Comparison of ENCODE assay signal across 1 cellular context in the genomic region with DNA sequence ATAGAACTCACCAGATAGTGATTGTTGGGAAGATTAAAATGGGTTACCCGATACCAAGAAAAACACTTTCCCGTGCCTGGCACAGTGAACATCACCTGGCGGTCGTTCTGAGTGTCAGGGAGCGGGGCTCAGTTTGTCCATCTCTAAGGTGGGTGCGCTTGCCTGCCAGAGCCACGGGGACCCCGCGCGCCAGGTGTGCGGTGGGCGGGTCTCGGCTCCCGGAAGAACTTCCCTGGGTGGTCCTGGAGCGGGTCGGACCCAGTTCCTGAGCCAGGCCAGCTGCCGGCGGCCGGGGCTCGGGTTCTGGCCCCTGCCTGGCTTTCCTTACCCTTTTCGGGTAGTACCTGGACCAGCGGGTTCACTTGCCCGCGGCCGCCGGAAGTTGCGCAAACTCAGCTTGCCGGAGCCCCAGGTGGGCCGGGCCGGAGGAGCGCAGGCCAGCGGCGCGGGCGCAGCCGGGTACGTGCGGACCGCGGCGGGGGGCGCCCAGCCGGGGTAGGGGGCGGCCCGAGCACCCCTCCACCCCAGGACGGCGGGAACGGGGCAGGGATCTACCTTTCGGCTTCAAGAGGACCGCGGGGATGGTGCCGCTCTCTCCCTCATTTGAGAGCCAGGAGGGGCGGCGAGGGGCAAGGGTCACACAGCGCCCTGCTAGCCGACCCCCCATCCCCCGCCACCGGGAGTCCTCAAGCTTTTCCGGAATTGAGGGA.
TF ChIP-seq lines count a peak whose summit lies in the region.

No MANE protein-coding gene starts in this region.

TF ChIP-seq in H1, 55 proteins besides CTCF, POLR2A, EP300 and RAD21:
- no peak; the same call in 1 of the 2 replicates for TF ChIP-seq GABPA (IDR thresholded peaks at IDR 0.05; ENCODE audit: borderline replicate concordance, insufficient read depth, low read length)
- no peak for TF ChIP-seq SRF (IDR thresholded peaks at IDR 0.05; ENCODE audit: low read depth, low read length)
- TF ChIP-seq HDAC2 (IDR thresholded peaks at IDR 0.05; ENCODE audit: borderline replicate concordance in 1 of 2, low read depth in 2 of 2, low read length in 2 of 2): peak in 1 of 2 experiments; percentile 94; a peak in 2 of 4 replicates
- peak; percentile 6; the same call in 1 of the 2 replicates for TF ChIP-seq NRF1 (IDR thresholded peaks at IDR 0.05; ENCODE audit: low read depth, low read length)
- TF ChIP-seq CEBPB (IDR thresholded peaks at IDR 0.05; ENCODE audit: low read depth, low read length): peak; percentile 97
- TF ChIP-seq KDM4A (IDR thresholded peaks at IDR 0.05; ENCODE audit: low read depth, low read length, severe bottlenecking): peak; percentile 58
- no peak for TF ChIP-seq SUZ12 (IDR thresholded peaks at IDR 0.05; ENCODE audit: low read length)
- no peak for TF ChIP-seq EGR1 (IDR thresholded peaks at IDR 0.05; ENCODE audit: borderline replicate concordance, low read depth, low read length)
- peak; percentile 35; the same call in 1 of the 2 replicates for TF ChIP-seq PHF8 (conservative IDR thresholded peaks at IDR 0.05; ENCODE audit: low read depth, low read length)
- no peak for TF ChIP-seq JUND (IDR thresholded peaks at IDR 0.05; ENCODE audit: low read length)
- peak; percentile 98 for TF ChIP-seq KDM1A (IDR thresholded peaks at IDR 0.05; ENCODE audit: borderline replicate concordance, low read length)
- TF ChIP-seq POLR2AphosphoS5 (IDR thresholded peaks at IDR 0.05; ENCODE audit: low read depth, low read length): no peak
- TF ChIP-seq CHD7 (IDR thresholded peaks at IDR 0.05; ENCODE audit: insufficient replicate concordance, low read length): no peak
- no peak for TF ChIP-seq SP4 (IDR thresholded peaks at IDR 0.05; ENCODE audit: low read length)
- no peak for TF ChIP-seq SAP30 (IDR thresholded peaks at IDR 0.05; ENCODE audit: insufficient read depth, insufficient replicate concordance, low read length)
